In the genomic region with DNA sequence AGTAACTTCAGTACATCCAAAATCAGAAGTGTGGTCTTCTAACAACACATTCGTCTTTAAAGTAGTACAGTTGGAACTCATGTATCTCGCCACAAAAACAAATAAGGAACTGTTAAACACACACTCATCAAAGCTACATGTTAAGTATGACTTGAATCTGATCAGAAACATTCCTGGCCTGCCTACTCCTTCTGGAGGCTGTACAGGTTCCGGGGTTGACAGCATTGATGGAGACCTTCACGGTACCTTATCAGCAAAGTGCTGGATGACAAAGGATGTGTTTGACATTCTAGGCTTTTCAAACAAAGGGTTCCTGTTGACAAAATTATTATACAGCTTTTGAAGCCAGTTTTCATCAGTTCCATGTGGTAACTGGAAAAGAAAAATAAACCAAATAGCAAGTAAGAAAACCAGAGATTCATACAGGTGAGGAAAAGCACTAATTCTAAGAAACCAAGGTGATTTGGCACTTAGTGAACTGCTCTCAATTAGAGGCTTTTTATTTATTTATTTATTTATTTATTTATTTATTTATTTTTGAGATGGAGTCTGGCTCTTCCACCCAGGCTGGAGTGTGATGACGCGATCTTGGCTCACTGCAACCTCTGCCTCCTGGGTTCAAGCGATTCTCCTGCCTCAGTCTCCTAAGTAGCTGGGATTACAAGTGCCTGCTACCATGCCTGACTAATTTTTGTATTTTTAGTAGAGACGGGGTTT, we compare ENCODE assay signal across 25 cellular contexts. TPM values are rescaled to one million over a fixed set of nuclear protein-coding genes. Genes with fewer than 3 reads are reported as not detected.
A peak's percentile ranks its signal among the peaks of the same experiment; 100 is the strongest.
DNase-seq lines count a peak whose midpoint lies in the region; ATAC-seq and TF ChIP-seq lines count a peak whose summit lies in the region.
"Had no signal": no experiment of that assay in that cellular context is flagged by ENCODE, and none has a peak within 500 bp of the region (broad histone marks: within the 10 kb centered on the region; RNA-seq: fewer than 3 reads in every experiment).

No MANE protein-coding gene starts in this region.

- no peak overlapping the region for H3K4me3 Mint-ChIP-seq in MCF 10A (ENCODE audit: unreplicated experiment)
- H3K4me3 Mint-ChIP-seq: activated naive CD8-positive, alpha-beta T cell; central memory CD8-positive, alpha-beta T cell; dendritic cell treated with granulocyte-macrophage colony-stimulating factor and Interleukin-4, amounts not matched to agents 40 ng/mL and 50 ng/mL, for 4 days; natural killer cell treated with Interleukin-12 subunit alpha and Interleukin-12 subunit beta and Interleukin-15 and Interleukin-18, amount 100 ng/mL, for 72 hours; stimulated activated memory B cell treated with anti-CD40 and anti-IgM and Interleukin-4, amounts not matched to agents 10 μg/mL and 1 μg/mL and 100 μg/mL, for 72 hours; type B pancreatic cell had no signal

- H3K4me1 Mint-ChIP-seq in MCF 10A (ENCODE audit: insufficient read depth, unreplicated experiment): peaks cover 70% of the 10 kb centered on the region

- H3K36me3 Mint-ChIP-seq in MCF 10A (ENCODE audit: insufficient read depth, unreplicated experiment): peaks cover 52% of the 10 kb centered on the region
- H3K36me3 Mint-ChIP-seq: activated naive CD8-positive, alpha-beta T cell; natural killer cell treated with Interleukin-12 subunit alpha and Interleukin-12 subunit beta and Interleukin-15 and Interleukin-18, amount 100 ng/mL, for 72 hours; stimulated activated memory B cell treated with anti-CD40 and anti-IgM and Interleukin-4, amounts not matched to agents 10 μg/mL and 1 μg/mL and 100 μg/mL, for 72 hours had no signal

- POLR2A ChIA-PET in MCF 10A (lab: Yijun Ruan, JAX): interaction anchor here (0.8 to 2.9 kb wide), 7 partner anchors 10 to 427 kb away, joined by 3 to 13 read pairs (median 3); a partner anchor contains a TSS

- H3K4me1 ChIP-seq in breast epithelium (no peaks in the 10 kb centered on the region), left lung (peaks cover 5 to 42% of the 10 kb centered on the region in 2 donors)

- no peak overlapping the region for H3K4me3 ChIP-seq in breast epithelium
- no peak overlapping the region for H3K4me3 ChIP-seq in left lung
- H3K4me3 ChIP-seq: esophagus squamous epithelium, heart left ventricle, lung, SJSA1 had no signal

- DNase-seq in MCF 10A (ENCODE audit: unreplicated experiment): no peak
- no peak for DNase-seq in breast epithelium (ENCODE audit: low spot score in 2 of 2)
- peak; percentile 42 for DNase-seq in astrocyte of the hippocampus (ENCODE audit: low read depth, low spot score)
- no peak for DNase-seq in left lung
- no peak for DNase-seq in NCI-H187 treated with DMSO at 0.1 percent for 48 hours (lab: John Stamatoyannopoulos, UW)
- no peak for DNase-seq in NCI-H2029 treated with DMSO at 0.1 percent for 48 hours (lab: John Stamatoyannopoulos, UW)
- DNase-seq: activated CD4-positive, alpha-beta T cell treated with anti-CD3 and anti-CD28 coated beads for 4 hours; CD4-positive, CD25-positive, alpha-beta regulatory T cell; esophagus squamous epithelium; foreskin keratinocyte; heart left ventricle; Karpas-422; NCI-H1694; substantia nigra; T-helper 9 cell had no signal

- H3K36me3 ChIP-seq in breast epithelium: no peaks in the 10 kb centered on the region
- H3K36me3 ChIP-seq in left lung: peaks cover 0 to 8% of the 10 kb centered on the region in 2 donors
- H3K36me3 ChIP-seq: SJSA1 had no signal

- ATAC-seq in left lung (peak; percentile 56), GM21529 (IDR thresholded peaks at IDR 0.05; ENCODE audit: unreplicated experiment) (no peak), GM18868 (IDR thresholded peaks at IDR 0.05; ENCODE audit: unreplicated experiment) (no peak)
- ATAC-seq: foreskin keratinocyte; natural killer cell treated with Interleukin-12 subunit alpha and Interleukin-12 subunit beta and Interleukin-15 and Interleukin-18, amount 100 ng/mL, for 72 hours; stimulated activated memory B cell treated with anti-CD40 and anti-IgM and Interleukin-4, amounts not matched to agents 10 μg/mL and 1 μg/mL and 100 μg/mL, for 72 hours had no signal

- CTCF ChIA-PET in MCF 10A (lab: Yijun Ruan, JAX): interaction anchor here (0.6 to 1.5 kb wide), 5 partner anchors 11 to 483 kb away, joined by 3 to 5 read pairs (median 4); no protein-coding TSS in a partner anchor

- no peaks in the 10 kb centered on the region for H3K9me3 Mint-ChIP-seq in MCF 10A (ENCODE audit: unreplicated experiment)
- H3K9me3 Mint-ChIP-seq: central memory CD8-positive, alpha-beta T cell; dendritic cell treated with granulocyte-macrophage colony-stimulating factor and Interleukin-4, amounts not matched to agents 40 ng/mL and 50 ng/mL, for 4 days; natural killer cell treated with Interleukin-12 subunit alpha and Interleukin-12 subunit beta and Interleukin-15 and Interleukin-18, amount 100 ng/mL, for 72 hours; stimulated activated memory B cell treated with anti-CD40 and anti-IgM and Interleukin-4, amounts not matched to agents 10 μg/mL and 1 μg/mL and 100 μg/mL, for 72 hours; type B pancreatic cell had no signal

- TF ChIP-seq CTCF in MCF 10A (IDR thresholded peaks at IDR 0.05; ENCODE audit: unreplicated experiment) (no peak), breast epithelium (IDR thresholded peaks at IDR 0.05) (no peak), left lung (IDR thresholded peaks at IDR 0.05) (no peak)

- H3K27me3 ChIP-seq in breast epithelium (no peaks in the 10 kb centered on the region), left lung (no peaks in the 10 kb centered on the region)
- H3K27me3 ChIP-seq: esophagus squamous epithelium, foreskin keratinocyte, heart left ventricle, SJSA1 had no signal

- no peak for TF ChIP-seq POLR2A in breast epithelium (IDR thresholded peaks at IDR 0.05)

- peak overlapping the region; percentile 91 for H3K27ac Mint-ChIP-seq in MCF 10A (ENCODE audit: low read depth, unreplicated experiment)
- H3K27ac Mint-ChIP-seq: activated naive CD8-positive, alpha-beta T cell; CD4-positive, CD25-positive, alpha-beta regulatory T cell; dendritic cell treated with granulocyte-macrophage colony-stimulating factor and Interleukin-4, amounts not matched to agents 40 ng/mL and 50 ng/mL, for 4 days; natural killer cell treated with Interleukin-12 subunit alpha and Interleukin-12 subunit beta and Interleukin-15 and Interleukin-18, amount 100 ng/mL, for 72 hours; stimulated activated memory B cell treated with anti-CD40 and anti-IgM and Interleukin-4, amounts not matched to agents 10 μg/mL and 1 μg/mL and 100 μg/mL, for 72 hours; type B pancreatic cell had no signal

- H3K27me3 Mint-ChIP-seq in MCF 10A (ENCODE audit: insufficient read depth, unreplicated experiment): no peaks in the 10 kb centered on the region
- H3K27me3 Mint-ChIP-seq: activated naive CD8-positive, alpha-beta T cell; dendritic cell treated with granulocyte-macrophage colony-stimulating factor and Interleukin-4, amounts not matched to agents 40 ng/mL and 50 ng/mL, for 4 days; natural killer cell treated with Interleukin-12 subunit alpha and Interleukin-12 subunit beta and Interleukin-15 and Interleukin-18, amount 100 ng/mL, for 72 hours; stimulated activated memory B cell treated with anti-CD40 and anti-IgM and Interleukin-4, amounts not matched to agents 10 μg/mL and 1 μg/mL and 100 μg/mL, for 72 hours; type B pancreatic cell had no signal

- no peaks in the 10 kb centered on the region for H3K9me3 ChIP-seq in breast epithelium
- H3K9me3 ChIP-seq in left lung: no peaks in the 10 kb centered on the region
- H3K9me3 ChIP-seq: esophagus squamous epithelium, heart left ventricle, SJSA1 had no signal

- no TSS peak for BruUV-seq in MCF 10A (replicated peaks; lab: Mats Ljungman, UMichigan)

- H3K27ac ChIP-seq in breast epithelium (no peak overlapping the region), left lung (peak overlapping the region; percentile 58 to 82)
- H3K27ac ChIP-seq: foreskin keratinocyte, heart left ventricle had no signal

- intact Hi-C loops in MCF 10A (cut with micrococcal nuclease) (no loop called here), breast epithelium (cut with DNase I; ENCODE audit: low total_unique reads) (loop anchor here (5.0 kb wide), 1 partner anchor 486 kb away; no protein-coding TSS in a partner anchor), left lung (cut with DNase I) (no loop called here)

RNA-seq across cellular contexts. Expression of a gene that starts 44.3 kb away (rescaled TPM):
- 25.7 and 29.4 TPM in 2 replicates for total RNA-seq in MCF 10A (2022)
- 10 to 100 TPM; 16.6 to 71.3 (median 51.5) TPM for total RNA-seq in breast epithelium
- 10 to 100 TPM; 78.3 to 89.2 TPM for total RNA-seq in left lung

Comparison
In these comparisons a context has a peak if more than half of its experiments do, and no peak if none do; other contexts are left out.
1. H3K27ac ChIP-seq: peak in left lung (2 of 2); none in breast epithelium (0 of 2).